13 cellular contexts compared by ENCODE assay signal in genomic region chr10:17144757-17145156, GRCh38. TPM values are rescaled to one million over a fixed set of nuclear protein-coding genes. Genes with fewer than 3 reads are reported as not detected.
DNase-seq lines count a peak whose midpoint lies in the region; ATAC-seq and TF ChIP-seq lines count a peak whose summit lies in the region.
"Had no signal": no experiment of that assay in that cellular context is flagged by ENCODE, and none has a peak within 500 bp of the region (broad histone marks: within the 10 kb centered on the region; RNA-seq: fewer than 3 reads in every experiment).

No MANE protein-coding gene starts in this region.

- H3K4me3 ChIP-seq in stomach = no peak overlapping the region
- H3K4me3 ChIP-seq: A549, HAP-1 had no signal

- ATAC-seq in effector memory CD8-positive, alpha-beta T cell (replicated peaks) = peak; percentile 29
- ATAC-seq: A549, right cardiac atrium had no signal

- H3K4me3 Mint-ChIP-seq in activated CD4-positive, alpha-beta T cell treated with anti-CD3 and anti-CD28 coated beads, Interleukin-2, amount 10 ng/mL, durations not matched to agents 7 days and 5 days = peak overlapping the region; percentile 16
- no peak overlapping the region for H3K4me3 Mint-ChIP-seq in effector memory CD8-positive, alpha-beta T cell

- H3K27me3 Mint-ChIP-seq in activated CD4-positive, alpha-beta T cell treated with anti-CD3 and anti-CD28 coated beads, Interleukin-2, amount 10 ng/mL, durations not matched to agents 7 days and 5 days = no peaks in the 10 kb centered on the region
- H3K27me3 Mint-ChIP-seq in effector memory CD8-positive, alpha-beta T cell = no peaks in the 10 kb centered on the region

- 68 to 80% (median 74%) methylated on average over 5 of the region's 5 CpGs for WGBS in stomach, 5 donors

- peaks cover 0 to 7% (median 2%) of the 10 kb centered on the region in 4 donors for H3K4me1 ChIP-seq in stomach
- H3K4me1 ChIP-seq: A549 had no signal

- TF ChIP-seq CTCF in stomach (IDR thresholded peaks at IDR 0.05) = no peak

- H3K27ac Mint-ChIP-seq in activated CD4-positive, alpha-beta T cell treated with anti-CD3 and anti-CD28 coated beads, Interleukin-2, amount 10 ng/mL, durations not matched to agents 7 days and 5 days = peak overlapping the region; percentile 83
- H3K27ac Mint-ChIP-seq in effector memory CD8-positive, alpha-beta T cell = peak overlapping the region; percentile 22 to 85

- H3K27ac ChIP-seq in stomach = no peak overlapping the region
- H3K27ac ChIP-seq: A549 had no signal

- H3K27me3 ChIP-seq in stomach = no peaks in the 10 kb centered on the region

- H3K4me1 Mint-ChIP-seq in activated CD4-positive, alpha-beta T cell treated with anti-CD3 and anti-CD28 coated beads, Interleukin-2, amount 10 ng/mL, durations not matched to agents 7 days and 5 days = peaks cover 32% of the 10 kb centered on the region
- peaks cover 7 to 8% of the 10 kb centered on the region in 2 donors for H3K4me1 Mint-ChIP-seq in effector memory CD8-positive, alpha-beta T cell (ENCODE audit: low read depth in 2 of 2)

- TF ChIP-seq EP300 in stomach (IDR thresholded peaks at IDR 0.05) = no peak

- peaks cover 15% of the 10 kb centered on the region for H3K36me3 Mint-ChIP-seq in activated CD4-positive, alpha-beta T cell treated with anti-CD3 and anti-CD28 coated beads, Interleukin-2, amount 10 ng/mL, durations not matched to agents 7 days and 5 days (ENCODE audit: low read depth)
- H3K36me3 Mint-ChIP-seq in effector memory CD8-positive, alpha-beta T cell (ENCODE audit: insufficient read depth) = peaks cover 4% of the 10 kb centered on the region

- POLR2A ChIA-PET in activated CD4-positive, alpha-beta T cell treated with anti-CD3 and anti-CD28 coated beads, Interleukin-2, amount 10 ng/mL, durations not matched to agents 7 days and 5 days (lab: Charles Lee) = no interaction called here

- DNase-seq in activated CD4-positive, alpha-beta T cell treated with anti-CD3 and anti-CD28 coated beads for 24 hours (ENCODE audit: low read depth in 2 of 2) = peak; percentile 42 to 49
- DNase-seq in activated CD4-positive, alpha-beta T cell treated with anti-CD3 and anti-CD28 coated beads for 1 hour = no peak
- peak; percentile 57 for DNase-seq in activated CD4-positive, alpha-beta T cell treated with anti-CD3 and anti-CD28 coated beads, Interleukin-2, amount 10 ng/mL, durations not matched to agents 7 days and 5 days
- DNase-seq in effector memory CD8-positive, alpha-beta T cell = peak in 1 of 3 experiments; percentile 1
- DNase-seq in stimulated activated CD8-positive, alpha-beta memory T cell treated with anti-CD3 and anti-CD28 coated beads, Interleukin-7, amount 100 ng/mL, for 24 hours (ENCODE audit: low read depth) = peak; percentile 20
- DNase-seq in midbrain (lab: John Stamatoyannopoulos, UW) (no peak), stomach (no peak), NCI-H1105 (lab: John Stamatoyannopoulos, UW) (no peak)
- DNase-seq: effector CD4-positive, alpha-beta T cell; NCI-H82; right cardiac atrium had no signal

- no peak for TF ChIP-seq POLR2A in stomach (IDR thresholded peaks at IDR 0.05)

- H3K9me3 Mint-ChIP-seq in activated CD4-positive, alpha-beta T cell treated with anti-CD3 and anti-CD28 coated beads, Interleukin-2, amount 10 ng/mL, durations not matched to agents 7 days and 5 days = peaks cover 11% of the 10 kb centered on the region
- H3K9me3 Mint-ChIP-seq in effector memory CD8-positive, alpha-beta T cell = peaks cover 0 to 2% of the 10 kb centered on the region in 2 donors

- no peaks in the 10 kb centered on the region for H3K9me3 ChIP-seq in stomach
- H3K9me3 ChIP-seq: HAP-1 had no signal

- CTCF ChIA-PET in activated CD4-positive, alpha-beta T cell treated with anti-CD3 and anti-CD28 coated beads, Interleukin-2, amount 10 ng/mL, durations not matched to agents 7 days and 5 days (lab: Charles Lee) = interaction anchor here (0.9 kb wide), 1 partner anchor 85 kb away, joined by 3 read pairs; no protein-coding TSS in a partner anchor

- intact Hi-C loops in stomach (cut with DNase I; ENCODE audit: low total_unique reads) = no loop called here

- H3K36me3 ChIP-seq in stomach = no peaks in the 10 kb centered on the region
- H3K36me3 ChIP-seq: HAP-1 had no signal

RNA-seq across cellular contexts. Expression of gene CUBN, which starts 15.1 kb away (rescaled TPM):
- total RNA-seq in activated CD4-positive, alpha-beta T cell treated with anti-CD3 and anti-CD28 coated beads, Interleukin-2, amount 10 ng/mL, durations not matched to agents 7 days and 5 days = 1 to 10 TPM; 2.4 to 2.5 TPM
- 10 to 100 TPM in 1 of 5 donors, 1 to 10 TPM in 3, under 1 TPM in 1; under 0.01 to 16.3 (median 3.1) TPM for total RNA-seq in stomach
- under 1 TPM; under 0.01 to 0.12 (median 0.10) TPM for polyA plus RNA-seq in stomach

RNA-seq across cellular contexts. Expression of gene TRDMT1, which starts 56.7 kb away (rescaled TPM):
- total RNA-seq in activated CD4-positive, alpha-beta T cell treated with anti-CD3 and anti-CD28 coated beads, Interleukin-2, amount 10 ng/mL, durations not matched to agents 7 days and 5 days = 10 to 100 TPM; 14.1 to 17.2 TPM
- total RNA-seq in stomach = 10 to 100 TPM in 3 of 5 donors, 1 to 10 TPM in 2; 2.9 to 44.9 (median 10.7) TPM
- 1 to 10 TPM; 1.4 to 3.9 (median 3.4) TPM for polyA plus RNA-seq in stomach

Comparison
In these comparisons a context has a peak if more than half of its experiments do, and no peak if none do; other contexts are left out.
1. DNase-seq: peak in activated CD4-positive, alpha-beta T cell treated with anti-CD3 and anti-CD28 coated beads for 24 hours (2 of 2), activated CD4-positive, alpha-beta T cell treated with anti-CD3 and anti-CD28 coated beads, Interleukin-2, amount 10 ng/mL, durations not matched to agents 7 days and 5 days (single experiment) and stimulated activated CD8-positive, alpha-beta memory T cell treated with anti-CD3 and anti-CD28 coated beads, Interleukin-7, amount 100 ng/mL, for 24 hours (single experiment); none in activated CD4-positive, alpha-beta T cell treated with anti-CD3 and anti-CD28 coated beads for 1 hour (single experiment), midbrain (single experiment), stomach (single experiment) and NCI-H1105 (single experiment).